25 cellular contexts compared by ENCODE assay signal in genomic region chr15:22911306-22911705, GRCh38.
"Had no signal": no experiment of that assay in that cellular context is flagged by ENCODE, and none has a peak within 500 bp of the region (broad histone marks: within the 10 kb centered on the region; RNA-seq: fewer than 3 reads in every experiment).

No MANE protein-coding gene starts in this region.

- H3K27me3 Mint-ChIP-seq: dendritic cell treated with granulocyte-macrophage colony-stimulating factor and Interleukin-4, amounts not matched to agents 40 ng/mL and 50 ng/mL, for 4 days; effector memory CD8-positive, alpha-beta T cell; naive B cell had no signal

- H3K4me3 Mint-ChIP-seq: dendritic cell treated with granulocyte-macrophage colony-stimulating factor and Interleukin-4, amounts not matched to agents 40 ng/mL and 50 ng/mL, for 4 days; effector memory CD8-positive, alpha-beta T cell; endodermal cell; mesothelial cell of epicardium; naive B cell had no signal

- H3K27ac Mint-ChIP-seq: dendritic cell treated with granulocyte-macrophage colony-stimulating factor and Interleukin-4, amounts not matched to agents 40 ng/mL and 50 ng/mL, for 4 days; effector memory CD8-positive, alpha-beta T cell; endodermal cell; mesothelial cell of epicardium had no signal

- H3K4me1 Mint-ChIP-seq: endodermal cell, mesothelial cell of epicardium, naive B cell had no signal

- H3K27ac ChIP-seq: colonic mucosa, epithelial cell of prostate, esophagus squamous epithelium, gastrocnemius medialis, heart right ventricle, left lung, lower lobe of right lung had no signal

- H3K4me1 ChIP-seq: colonic mucosa, esophagus squamous epithelium, gastrocnemius medialis, heart right ventricle, left lung, lower lobe of right lung had no signal

- H3K9me3 ChIP-seq: colonic mucosa, esophagus squamous epithelium, gastrocnemius medialis, heart right ventricle, left lung, lower lobe of right lung, mucosa of descending colon had no signal

- ATAC-seq: effector memory CD8-positive, alpha-beta T cell; esophagus mucosa; gastrocnemius medialis; heart right ventricle; left cardiac atrium; left lung; left ventricle myocardium superior; lower lobe of right lung; mucosa of descending colon had no signal

- H3K9me3 Mint-ChIP-seq: dendritic cell treated with granulocyte-macrophage colony-stimulating factor and Interleukin-4, amounts not matched to agents 40 ng/mL and 50 ng/mL, for 4 days; effector memory CD8-positive, alpha-beta T cell; endodermal cell; mesothelial cell of epicardium; naive B cell had no signal

- DNase-seq: colonic mucosa; cortex of kidney; effector CD8-positive, alpha-beta T cell; effector memory CD8-positive, alpha-beta T cell; endodermal cell; erythroblast; esophagus squamous epithelium; foreskin fibroblast; foreskin melanocyte; gastrocnemius medialis; glutamatergic neuron; head of caudate nucleus; heart right ventricle; hippocampal formation; left cardiac atrium; left lung; left ventricle myocardium superior; lower lobe of right lung; mesenchymal stem cell; mucosa of descending colon; naive B cell had no signal

- H3K4me3 ChIP-seq: colonic mucosa, esophagus squamous epithelium, gastrocnemius medialis, heart right ventricle, left lung, lower lobe of right lung, mucosa of descending colon had no signal

- H3K27me3 ChIP-seq: colonic mucosa, esophagus squamous epithelium, gastrocnemius medialis, heart right ventricle, left lung had no signal

- H3K36me3 Mint-ChIP-seq: naive B cell had no signal
